In genomic region chr17:50109207-50109606, GRCh38 we compare ENCODE assay signal across 17 cellular contexts. TPM values are rescaled to one million over a fixed set of nuclear protein-coding genes. Genes with fewer than 3 reads are reported as not detected.
DNase-seq lines count a peak whose midpoint lies in the region; ATAC-seq and TF ChIP-seq lines count a peak whose summit lies in the region.
"Had no signal": no experiment of that assay in that cellular context is flagged by ENCODE, and none has a peak within 500 bp of the region (broad histone marks: within the 10 kb centered on the region; RNA-seq: fewer than 3 reads in every experiment).

No MANE protein-coding gene starts in this region.

- 78 to 92% (median 87%) methylated on average over 7 of the region's 7 CpGs for WGBS in psoas muscle, 3 donors
- no CpG with 5 or more reads among the region's 7 CpGs for WGBS in trophoblast cell (ENCODE audit: extremely low coverage, insufficient coverage, insufficient read length)

- no peak overlapping the region for H2BK120ac ChIP-seq in trophoblast cell (ENCODE audit: insufficient read depth, low read length, poor library complexity)

- H3K9me3 ChIP-seq in cardiac muscle cell (ENCODE audit: low read depth) (no peaks in the 10 kb centered on the region), left ventricle myocardium inferior (replicated peaks) (no peaks in the 10 kb centered on the region), psoas muscle (no peaks in the 10 kb centered on the region), trophoblast cell (ENCODE audit: insufficient read depth, low read depth, low read length) (peaks cover 3% of the 10 kb centered on the region)
- H3K9me3 ChIP-seq: Peyer's patch had no signal

- no peak for TF ChIP-seq CTCF in cardiac muscle cell (IDR thresholded peaks at IDR 0.05; ENCODE audit: low read depth, low read length)
- TF ChIP-seq CTCF in left ventricle myocardium inferior (IDR thresholded peaks at IDR 0.05; ENCODE audit: borderline replicate concordance), result no peak
- no peak for TF ChIP-seq CTCF in psoas muscle (IDR thresholded peaks at IDR 0.05)

- ATAC-seq in psoas muscle (no peak), HG02588 (IDR thresholded peaks at IDR 0.05; ENCODE audit: unreplicated experiment) (no peak)

- DNase-seq in cardiac muscle cell (ENCODE audit: low read depth in 1 of 2, low spot score in 1 of 2) (no peak), cardiac septum (ENCODE audit: low spot score) (no peak), left ventricle myocardium inferior (no peak), psoas muscle (no peak), NCI-H524 treated with DMSO at 0.1 percent for 48 hours (lab: John Stamatoyannopoulos, UW) (no peak), trophoblast cell (no peak)
- DNase-seq: EL, GF-D8, Kasumi-1, NCI-H1694, NCI-H2081, NCI-H2171 treated with DMSO at 0.1 percent for 48 hours, NCI-H526 had no signal

- H3K27ac ChIP-seq in cardiac muscle cell, result peak overlapping the region; percentile 82
- H3K27ac ChIP-seq in left ventricle myocardium inferior (replicated peaks), result peak overlapping the region; percentile 94
- H3K27ac ChIP-seq in psoas muscle, result peak overlapping the region; percentile 98
- no peak overlapping the region for H3K27ac ChIP-seq in trophoblast cell (ENCODE audit: low read depth, low read length)
- H3K27ac ChIP-seq: C4-2B, Peyer's patch had no signal

- H3K27me3 ChIP-seq in cardiac muscle cell (no peaks in the 10 kb centered on the region), left ventricle myocardium inferior (ENCODE audit: low read depth) (no peaks in the 10 kb centered on the region), psoas muscle (ENCODE audit: insufficient read depth in 3 of 3, low read length in 2 of 3) (no peaks in the 10 kb centered on the region), trophoblast cell (ENCODE audit: insufficient read depth, low read length) (no peaks in the 10 kb centered on the region)
- H3K27me3 ChIP-seq: Peyer's patch had no signal

- H3K4me3 ChIP-seq in cardiac muscle cell, result no peak overlapping the region
- H3K4me3 ChIP-seq in left ventricle myocardium inferior, result no peak overlapping the region
- H3K4me3 ChIP-seq in psoas muscle, result no peak overlapping the region
- no peak overlapping the region for H3K4me3 ChIP-seq in trophoblast cell (ENCODE audit: low read depth, low read length)
- H3K4me3 ChIP-seq: Peyer's patch had no signal

- peaks cover 3% of the 10 kb centered on the region for H3K79me2 ChIP-seq in trophoblast cell (ENCODE audit: control insufficient read depth, insufficient read depth, low read length, poor library complexity)

- no peak overlapping the region for H3K14ac ChIP-seq in trophoblast cell (ENCODE audit: low read length)

- H3K79me1 ChIP-seq in trophoblast cell (ENCODE audit: low read length), result peaks cover 13% of the 10 kb centered on the region

- no peak overlapping the region for H2AK5ac ChIP-seq in trophoblast cell (ENCODE audit: low read length)

- no peak overlapping the region for H3K23ac ChIP-seq in trophoblast cell (ENCODE audit: low read length)

- intact Hi-C loops in cardiac septum (cut with DNase I) (no loop called here), left ventricle myocardium inferior (cut with micrococcal nuclease) (no loop called here), psoas muscle (cut with DNase I) (no loop called here)

- H3K9ac ChIP-seq in trophoblast cell (ENCODE audit: low read length), result no peak overlapping the region

- no peak overlapping the region for H3K18ac ChIP-seq in trophoblast cell (ENCODE audit: low read length)

- H4K12ac ChIP-seq in trophoblast cell (ENCODE audit: low read depth, low read length), result no peak overlapping the region

- no peak overlapping the region for H2BK12ac ChIP-seq in trophoblast cell (ENCODE audit: low read length)

- H3K36me3 ChIP-seq in cardiac muscle cell (peaks cover 12% of the 10 kb centered on the region), left ventricle myocardium inferior (peaks cover 58% of the 10 kb centered on the region), psoas muscle (ENCODE audit: insufficient read depth in 1 of 2, low read depth in 1 of 2) (peaks cover 0 to 58% of the 10 kb centered on the region in 2 donors), trophoblast cell (ENCODE audit: control insufficient read depth in 1 of 2, insufficient read depth in 2 of 2, low read length in 2 of 2) (peaks cover 8 to 11% of the 10 kb centered on the region in 2 experiments)

- H3K4me1 ChIP-seq in cardiac muscle cell (ENCODE audit: low read depth), result peaks cover 42% of the 10 kb centered on the region
- H3K4me1 ChIP-seq in left ventricle myocardium inferior, result peaks cover 65% of the 10 kb centered on the region
- peaks cover 30% of the 10 kb centered on the region for H3K4me1 ChIP-seq in psoas muscle
- H3K4me1 ChIP-seq in trophoblast cell (ENCODE audit: control insufficient read depth in 1 of 2, insufficient read depth in 2 of 2, low read length in 2 of 2), result peaks cover 17% of the 10 kb centered on the region in 2 experiments

- no peak overlapping the region for H3K4me2 ChIP-seq in trophoblast cell (ENCODE audit: low read length)

- H2AFZ ChIP-seq in trophoblast cell (ENCODE audit: insufficient read depth, low read length, poor library complexity), result no peak overlapping the region

- no peak overlapping the region for H3K4ac ChIP-seq in trophoblast cell (ENCODE audit: low read depth, low read length)

- H2BK5ac ChIP-seq in trophoblast cell (ENCODE audit: low read depth, low read length, poor library complexity), result no peak overlapping the region

- H4K91ac ChIP-seq in trophoblast cell (ENCODE audit: low read depth, low read length), result no peak overlapping the region

- H4K8ac ChIP-seq in trophoblast cell (ENCODE audit: low read depth, low read length), result no peak overlapping the region

RNA-seq across cellular contexts. Expression of gene PDK2, which starts 14.1 kb away (rescaled TPM):
- total RNA-seq in cardiac muscle cell (79.5 and 88.5 TPM in 2 replicates), cardiac septum (131 TPM), left ventricle myocardium inferior (206 TPM), psoas muscle (100 to 1,000 TPM in 2 of 4 donors, 10 to 100 TPM in 2; 79.3 to 213 (median 110) TPM)
- polyA plus RNA-seq in cardiac muscle cell (146 and 156 TPM in 2 replicates), psoas muscle (10 to 100 TPM; 50.3 to 99.4 (median 55.2) TPM)
- polyA plus RNA-seq in trophoblast cell (2013), result 16.1 and 16.2 TPM in 2 replicates

RNA-seq across cellular contexts. Expression of gene SAMD14, which starts 20.8 kb away (rescaled TPM):
- total RNA-seq in cardiac muscle cell, result 1.2 and 2.8 TPM in 2 replicates
- 2.0 and 2.5 TPM in 2 replicates for polyA plus RNA-seq in cardiac muscle cell
- 4.4 TPM for total RNA-seq in cardiac septum
- 1.6 TPM for total RNA-seq in left ventricle myocardium inferior
- total RNA-seq in psoas muscle, result 1 to 10 TPM in 3 of 4 donors, under 1 TPM in 1; 0.55 to 2.7 (median 1.3) TPM
- 1 to 10 TPM in 1 of 3 donors, under 1 TPM in 2; 0.64 to 1.3 (median 0.98) TPM for polyA plus RNA-seq in psoas muscle
- polyA plus RNA-seq in trophoblast cell (2013), result 6.9 and 7.4 TPM in 2 replicates

RNA-seq across cellular contexts. Expression of gene PPP1R9B, which starts 41.3 kb away (rescaled TPM):
- total RNA-seq in cardiac muscle cell, result 45.6 and 59.4 TPM in 2 replicates
- 6.0 and 6.2 TPM in 2 replicates for polyA plus RNA-seq in cardiac muscle cell
- total RNA-seq in cardiac septum, result 46.1 TPM
- 33.0 TPM for total RNA-seq in left ventricle myocardium inferior
- total RNA-seq in psoas muscle, result 10 to 100 TPM; 15.1 to 26.5 (median 18.4) TPM
- polyA plus RNA-seq in psoas muscle, result 10 to 100 TPM in 2 of 3 donors, 1 to 10 TPM in 1; 7.0 to 11.3 (median 11.0) TPM
- polyA plus RNA-seq in trophoblast cell (2013), result 23.2 and 23.4 TPM in 2 replicates

RNA-seq across cellular contexts. Expression of gene ITGA3, which starts 53.3 kb away (rescaled TPM):
- total RNA-seq in cardiac muscle cell (40.6 and 41.9 TPM in 2 replicates), cardiac septum (57.8 TPM), left ventricle myocardium inferior (17.0 TPM), psoas muscle (10 to 100 TPM in 3 of 4 donors, 1 to 10 TPM in 1; 7.8 to 21.9 (median 15.0) TPM)
- polyA plus RNA-seq in cardiac muscle cell (20.5 and 32.7 TPM in 2 replicates), psoas muscle (10 to 100 TPM in 1 of 3 donors, 1 to 10 TPM in 2; 4.9 to 21.5 (median 5.6) TPM)
- 63.3 and 65.7 TPM in 2 replicates for polyA plus RNA-seq in trophoblast cell (2013)

RNA-seq across cellular contexts. Expression of gene SGCA, which starts 56.6 kb away (rescaled TPM):
- 57.5 and 63.3 TPM in 2 replicates for total RNA-seq in cardiac muscle cell
- polyA plus RNA-seq in cardiac muscle cell, result 69.9 and 90.6 TPM in 2 replicates
- 159 TPM for total RNA-seq in cardiac septum
- total RNA-seq in left ventricle myocardium inferior, result 137 TPM
- total RNA-seq in psoas muscle, result 100 to 1,000 TPM; 245 to 291 (median 266) TPM
- 100 to 1,000 TPM; 120 to 254 (median 151) TPM for polyA plus RNA-seq in psoas muscle
- polyA plus RNA-seq in trophoblast cell (2013), result not detected in 2 replicates
- total RNA-seq: MCF 10A had no signal
